12 cellular contexts compared by ENCODE assay signal in genomic region chr4:4865705-4866123, GRCh38. TPM values are rescaled to one million over a fixed set of nuclear protein-coding genes. Genes with fewer than 3 reads are reported as not detected.
DNase-seq lines count a peak whose midpoint lies in the region; ATAC-seq and TF ChIP-seq lines count a peak whose summit lies in the region.
"Had no signal": no experiment of that assay in that cellular context is flagged by ENCODE, and none has a peak within 500 bp of the region (broad histone marks: within the 10 kb centered on the region; RNA-seq: fewer than 3 reads in every experiment).

No MANE protein-coding gene starts in this region.

- H3K36me3 ChIP-seq in BLaER1 treated with 17β-estradiol and CSF1 and Interleukin-3, amounts not matched to agents 10 nM and 100 nM, result no peaks in the 10 kb centered on the region
- H3K36me3 ChIP-seq in KMS-11 (ENCODE audit: insufficient read depth), result no peaks in the 10 kb centered on the region
- H3K36me3 ChIP-seq in esophagus muscularis mucosa, result peaks cover 0 to 7% (median 2%) of the 10 kb centered on the region in 4 donors
- no peaks in the 10 kb centered on the region for H3K36me3 ChIP-seq in right lobe of liver
- H3K36me3 ChIP-seq: upper lobe of right lung had no signal

- peaks cover 100% of the 10 kb centered on the region in 11 experiments for H3K27me3 ChIP-seq in BLaER1 treated with 17β-estradiol and CSF1 and Interleukin-3, amounts not matched to agents 10 nM and 100 nM
- H3K27me3 ChIP-seq in KMS-11 (ENCODE audit: insufficient read depth, low read depth) (peaks cover 22% of the 10 kb centered on the region), esophagus muscularis mucosa (peaks cover 0 to 100% (median 91%) of the 10 kb centered on the region in 4 donors), right lobe of liver (peaks cover 4 to 80% of the 10 kb centered on the region in 2 donors)

- no peak for TF ChIP-seq EP300 in esophagus muscularis mucosa (IDR thresholded peaks at IDR 0.05)

- peak overlapping the region; percentile 61; the same call in 1 of the 2 replicates for H2AFZ ChIP-seq in KMS-11 (ENCODE audit: low read depth)

- H3K9ac ChIP-seq in BLaER1 treated with 17β-estradiol and CSF1 and Interleukin-3, amounts not matched to agents 10 nM and 100 nM, result 0 out of 22 replicates have a peak overlapping the region, but pooled peaks of 1 of the 11 experiments have one; percentile 3
- no peak overlapping the region for H3K9ac ChIP-seq in KMS-11

- ATAC-seq in right lobe of liver (no peak), HG03095 (IDR thresholded peaks at IDR 0.05; ENCODE audit: unreplicated experiment) (no peak)
- ATAC-seq: activated naive CD4-positive, alpha-beta T cell treated with anti-CD3 and anti-CD28 coated beads, Interleukin-2, amount 50 U/mL, for 72 hours; upper lobe of right lung had no signal

- H3K9me3 ChIP-seq in BLaER1 treated with 17β-estradiol and CSF1 and Interleukin-3, amounts not matched to agents 10 nM and 100 nM (replicated peaks in 1 of 11), result peaks cover 0 to 9% (median 0%) of the 10 kb centered on the region in 11 experiments; a peak in 3 of 22 replicates
- H3K9me3 ChIP-seq in esophagus muscularis mucosa, result no peaks in the 10 kb centered on the region
- no peaks in the 10 kb centered on the region for H3K9me3 ChIP-seq in right lobe of liver
- H3K9me3 ChIP-seq: upper lobe of right lung had no signal

- 5% methylated on average over 26 of the region's 36 CpGs for WGBS in esophagus muscularis mucosa
- 1% methylated on average over 7 of the region's 36 CpGs for WGBS in right lobe of liver (ENCODE audit: insufficient coverage, low coverage, low lambda C conversion rate, missing lambda C conversion rate)

- peak overlapping the region; percentile 39 to 92 (median 67) for H3K4me2 ChIP-seq in BLaER1 treated with 17β-estradiol and CSF1 and Interleukin-3, amounts not matched to agents 10 nM and 100 nM
- peak overlapping the region; percentile 25; the same call in 1 of the 2 replicates for H3K4me2 ChIP-seq in KMS-11

- TF ChIP-seq CTCF in KMS-11 (conservative IDR thresholded peaks at IDR 0.05; ENCODE audit: low read depth, low read length), result no peak
- TF ChIP-seq CTCF in esophagus muscularis mucosa (IDR thresholded peaks at IDR 0.05), result no peak
- TF ChIP-seq CTCF in osteocyte (IDR thresholded peaks at IDR 0.05), result no peak
- TF ChIP-seq CTCF in right lobe of liver (IDR thresholded peaks at IDR 0.05), result no peak

- peaks cover 53% of the 10 kb centered on the region for H3K27me3 Mint-ChIP-seq in osteocyte (ENCODE audit: unreplicated experiment)

- H3K4me3 Mint-ChIP-seq in osteocyte (ENCODE audit: unreplicated experiment), result peak overlapping the region; percentile 85

- H3K79me2 ChIP-seq in KMS-11 (ENCODE audit: insufficient read depth, low read depth), result no peaks in the 10 kb centered on the region

- peaks cover 32% of the 10 kb centered on the region for H3K4me1 Mint-ChIP-seq in osteocyte (ENCODE audit: unreplicated experiment)

- TF ChIP-seq POLR2A in esophagus muscularis mucosa (IDR thresholded peaks at IDR 0.05; ENCODE audit: low read depth) (no peak), right lobe of liver (IDR thresholded peaks at IDR 0.05) (no peak)

- H3K4me3 ChIP-seq in BLaER1 treated with 17β-estradiol and CSF1 and Interleukin-3, amounts not matched to agents 10 nM and 100 nM, result peak overlapping the region in 9 of 10 experiments; percentile 6 to 57 (median 44); a peak in 12 of 20 replicates
- no peak overlapping the region for H3K4me3 ChIP-seq in KMS-11 (IDR thresholded peaks at IDR 0.05; ENCODE audit: insufficient read depth, low read depth, low read length)
- H3K4me3 ChIP-seq in esophagus muscularis mucosa, result peak overlapping the region; percentile 13 to 39 (median 28)
- H3K4me3 ChIP-seq in right lobe of liver, result no peak overlapping the region
- H3K4me3 ChIP-seq: SK-N-MC had no signal

- peaks cover 0 to 96% (median 89%) of the 10 kb centered on the region in 11 experiments; a peak in 19 of 22 replicates for H4K20me1 ChIP-seq in BLaER1 treated with 17β-estradiol and CSF1 and Interleukin-3, amounts not matched to agents 10 nM and 100 nM
- H4K20me1 ChIP-seq in KMS-11 (ENCODE audit: insufficient read depth), result no peaks in the 10 kb centered on the region

- no peak overlapping the region for H3K27ac ChIP-seq in BLaER1 treated with 17β-estradiol and CSF1 and Interleukin-3, amounts not matched to agents 10 nM and 100 nM
- H3K27ac ChIP-seq in KMS-11 (no peak overlapping the region), esophagus muscularis mucosa (replicated peaks in 1 of 4) (no peak overlapping the region), right lobe of liver (no peak overlapping the region)
- H3K27ac ChIP-seq: SK-N-MC, upper lobe of right lung had no signal

- DNase-seq in esophagus muscularis mucosa (ENCODE audit: extremely low spot score) (no peak), osteocyte (ENCODE audit: extremely low spot score, unreplicated experiment) (no peak), right lobe of liver (no peak), NCI-H128 (lab: John Stamatoyannopoulos, UW; ENCODE audit: unreplicated experiment) (no peak), dermis blood vessel endothelial cell (no peak)
- DNase-seq: NCI-H1436 treated with DMSO at 0.1 percent for 48 hours, upper lobe of right lung had no signal

- H3K4me1 ChIP-seq in BLaER1 treated with 17β-estradiol and CSF1 and Interleukin-3, amounts not matched to agents 10 nM and 100 nM, result peaks cover 24 to 40% (median 27%) of the 10 kb centered on the region in 10 experiments
- H3K4me1 ChIP-seq in KMS-11 (ENCODE audit: low read depth, poor library complexity, severe bottlenecking) (no peaks in the 10 kb centered on the region), esophagus muscularis mucosa (peaks cover 25 to 79% (median 59%) of the 10 kb centered on the region in 4 donors), right lobe of liver (peaks cover 0 to 13% (median 0%) of the 10 kb centered on the region in 4 donors)

- H3K27ac Mint-ChIP-seq in osteocyte (ENCODE audit: unreplicated experiment), result no peak overlapping the region

- H3K9me3 Mint-ChIP-seq in osteocyte (ENCODE audit: unreplicated experiment), result no peaks in the 10 kb centered on the region
- H3K9me3 Mint-ChIP-seq: activated naive CD4-positive, alpha-beta T cell treated with anti-CD3 and anti-CD28 coated beads, Interleukin-2, amount 50 U/mL, for 72 hours had no signal

- intact Hi-C loops in esophagus muscularis mucosa (cut with DNase I) (loop anchor here (10.0 kb wide), 1 partner anchor 381 kb away; no protein-coding TSS in a partner anchor), right lobe of liver (cut with DNase I) (no loop called here)

- H3K36me3 Mint-ChIP-seq in osteocyte (ENCODE audit: unreplicated experiment), result peaks cover 11% of the 10 kb centered on the region

RNA-seq across cellular contexts. Expression of gene MSX1, which starts 6.2 kb away (rescaled TPM):
- total RNA-seq in esophagus muscularis mucosa, result 1 to 10 TPM; 2.9 to 6.3 (median 4.3) TPM
- 2.2 and 3.5 TPM in 2 replicates for total RNA-seq in osteocyte
- total RNA-seq in right lobe of liver, result under 1 TPM; 0.15 to 0.62 (median 0.31) TPM
- 3.7 and 9.0 TPM in 2 replicates for total RNA-seq in dermis blood vessel endothelial cell
- total RNA-seq: activated naive CD4-positive, alpha-beta T cell treated with anti-CD3 and anti-CD28 coated beads, Interleukin-2, amount 50 U/mL, for 72 hours had no signal

Comparison
In these comparisons a context has a peak if more than half of its experiments do, and no peak if none do; other contexts are left out.
1. H3K4me3 ChIP-seq: peak in BLaER1 treated with 17β-estradiol and CSF1 and Interleukin-3, amounts not matched to agents 10 nM and 100 nM (9 of 10) and esophagus muscularis mucosa (4 of 4); none in KMS-11 (single experiment) and right lobe of liver (0 of 3).